ENCODE assay signal across 9 cellular contexts in the genomic region with DNA sequence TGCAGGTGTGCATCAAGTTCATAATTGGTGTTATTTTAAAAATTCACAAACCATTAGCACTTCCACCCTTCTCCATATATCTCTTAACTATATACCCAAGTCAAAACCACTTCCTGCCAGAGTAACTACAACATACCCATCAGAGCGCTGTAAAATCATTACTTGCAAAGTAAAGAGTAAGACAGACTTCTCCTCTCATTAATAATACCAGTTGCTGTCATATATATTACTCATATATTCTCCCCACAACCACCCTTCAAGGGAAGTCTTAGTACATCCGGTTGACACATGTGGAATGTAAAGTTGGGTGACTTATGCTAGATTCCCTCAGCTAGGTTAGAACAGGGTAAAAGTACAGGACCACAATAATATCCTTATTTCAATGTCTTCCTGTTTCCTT. TPM values are rescaled to one million over a fixed set of nuclear protein-coding genes. Genes with fewer than 3 reads are reported as not detected.
A peak's percentile ranks its signal among the peaks of the same experiment; 100 is the strongest.
DNase-seq lines count a peak whose midpoint lies in the region; ATAC-seq and TF ChIP-seq lines count a peak whose summit lies in the region.
"Had no signal": no experiment of that assay in that cellular context is flagged by ENCODE, and none has a peak within 500 bp of the region (broad histone marks: within the 10 kb centered on the region; RNA-seq: fewer than 3 reads in every experiment).

No MANE protein-coding gene starts in this region.

- intact Hi-C loops in MCF 10A (cut with micrococcal nuclease) (no loop called here), breast epithelium (cut with DNase I; ENCODE audit: low total_unique reads) (no loop called here)
- intact Hi-C loops in activated CD8-positive, alpha-beta T cell treated with anti-CD3 and anti-CD28 coated beads for 36 hours (cut with micrococcal nuclease) = no loop called here

- CTCF ChIA-PET in MCF 10A (lab: Yijun Ruan, JAX) = interaction anchor here (0.6 to 1.5 kb wide), 3 partner anchors 15 to 1658 kb away, joined by 3 to 4 read pairs (median 3); no protein-coding TSS in a partner anchor
- CTCF ChIA-PET in activated CD8-positive, alpha-beta T cell treated with anti-CD3 and anti-CD28 coated beads for 36 hours (lab: Charles Lee) = interaction anchor here (2.1 kb wide), 1 partner anchor 14 kb away, joined by 4 read pairs; no protein-coding TSS in a partner anchor

- no peaks in the 10 kb centered on the region for H3K4me1 ChIP-seq in breast epithelium
- H3K4me1 ChIP-seq in suprapubic skin = peaks cover 8% of the 10 kb centered on the region

- H3K36me3 Mint-ChIP-seq in MCF 10A (ENCODE audit: insufficient read depth, unreplicated experiment) = no peaks in the 10 kb centered on the region
- peaks cover 5% of the 10 kb centered on the region for H3K36me3 Mint-ChIP-seq in activated CD8-positive, alpha-beta T cell treated with anti-CD3 and anti-CD28 coated beads for 36 hours (ENCODE audit: low read depth)

- WGBS in suprapubic skin = 69% methylated on average over 2 of the region's 2 CpGs

- H3K4me1 Mint-ChIP-seq in MCF 10A (ENCODE audit: insufficient read depth, unreplicated experiment) = peaks cover 27% of the 10 kb centered on the region
- H3K4me1 Mint-ChIP-seq in activated CD8-positive, alpha-beta T cell treated with anti-CD3 and anti-CD28 coated beads for 36 hours (ENCODE audit: low read depth) = peaks cover 36% of the 10 kb centered on the region
- peaks cover 29% of the 10 kb centered on the region for H3K4me1 Mint-ChIP-seq in stimulated activated naive CD8-positive, alpha-beta T cell treated with anti-CD3 and anti-CD28 coated beads, Interleukin-15, amount 100 ng/mL, for 72 hours

- H3K4me3 ChIP-seq in breast epithelium (no peak overlapping the region), suprapubic skin (no peak overlapping the region)

- H3K9me3 ChIP-seq in breast epithelium = no peaks in the 10 kb centered on the region
- H3K9me3 ChIP-seq in suprapubic skin = no peaks in the 10 kb centered on the region

- H3K27me3 Mint-ChIP-seq in MCF 10A (ENCODE audit: insufficient read depth, unreplicated experiment) = no peaks in the 10 kb centered on the region
- no peaks in the 10 kb centered on the region for H3K27me3 Mint-ChIP-seq in activated CD8-positive, alpha-beta T cell treated with anti-CD3 and anti-CD28 coated beads for 36 hours
- no peaks in the 10 kb centered on the region for H3K27me3 Mint-ChIP-seq in stimulated activated naive CD8-positive, alpha-beta T cell treated with anti-CD3 and anti-CD28 coated beads, Interleukin-15, amount 100 ng/mL, for 72 hours

- DNase-seq in MCF 10A (ENCODE audit: unreplicated experiment) (peak; percentile 43), breast epithelium (ENCODE audit: low spot score in 2 of 2) (no peak), activated gamma-delta T cell (lab: John Stamatoyannopoulos, UW) (no peak), HuH-7.5 (ENCODE audit: low spot score) (no peak), suprapubic skin (ENCODE audit: low spot score in 2 of 2) (no peak)
- DNase-seq in activated CD8-positive, alpha-beta T cell treated with anti-CD3 and anti-CD28 coated beads for 36 hours = peak; percentile 16
- peak in 1 of 2 donors; percentile 20 for DNase-seq in stimulated activated naive CD8-positive, alpha-beta T cell treated with anti-CD3 and anti-CD28 coated beads, Interleukin-15, amount 100 ng/mL, for 72 hours
- DNase-seq: C1 segment of cervical spinal cord had no signal

- TF ChIP-seq POLR2A in breast epithelium (IDR thresholded peaks at IDR 0.05) = no peak
- TF ChIP-seq POLR2A in suprapubic skin (IDR thresholded peaks at IDR 0.05) = no peak

- POLR2A ChIA-PET in MCF 10A (lab: Yijun Ruan, JAX) = interaction anchor here (0.6 to 6.1 kb wide), 3 partner anchors 9 to 14 kb away, joined by 5 to 50 read pairs (median 6); a partner anchor contains a TSS
- POLR2A ChIA-PET in activated CD8-positive, alpha-beta T cell treated with anti-CD3 and anti-CD28 coated beads for 36 hours (lab: Charles Lee) = interaction anchor here (3.5 kb wide), 1 partner anchor 13 kb away, joined by 16 read pairs; no protein-coding TSS in a partner anchor

- no peaks in the 10 kb centered on the region for H3K27me3 ChIP-seq in breast epithelium
- H3K27me3 ChIP-seq in suprapubic skin = peaks cover 5% of the 10 kb centered on the region

- H3K27ac ChIP-seq in breast epithelium (no peak overlapping the region), suprapubic skin (no peak overlapping the region)

- no TSS peak for BruUV-seq in MCF 10A (replicated peaks; lab: Mats Ljungman, UMichigan)

- no peak for TF ChIP-seq CTCF in MCF 10A (IDR thresholded peaks at IDR 0.05; ENCODE audit: unreplicated experiment)
- no peak for TF ChIP-seq CTCF in breast epithelium (IDR thresholded peaks at IDR 0.05)
- TF ChIP-seq CTCF in activated CD8-positive, alpha-beta T cell treated with anti-CD3 and anti-CD28 coated beads for 36 hours (IDR thresholded peaks at IDR 0.05) = no peak
- no peak for TF ChIP-seq CTCF in suprapubic skin (IDR thresholded peaks at IDR 0.05)

- H3K27ac Mint-ChIP-seq in MCF 10A (ENCODE audit: low read depth, unreplicated experiment) = peak overlapping the region; percentile 67
- peak overlapping the region; percentile 90 for H3K27ac Mint-ChIP-seq in activated CD8-positive, alpha-beta T cell treated with anti-CD3 and anti-CD28 coated beads for 36 hours
- peak overlapping the region in 1 of 2 donors; percentile 88 for H3K27ac Mint-ChIP-seq in stimulated activated naive CD8-positive, alpha-beta T cell treated with anti-CD3 and anti-CD28 coated beads, Interleukin-15, amount 100 ng/mL, for 72 hours

- TF ChIP-seq EP300 in suprapubic skin (IDR thresholded peaks at IDR 0.05) = no peak

- H3K36me3 ChIP-seq in breast epithelium (no peaks in the 10 kb centered on the region), suprapubic skin (no peaks in the 10 kb centered on the region)

- ATAC-seq in HG03378 (IDR thresholded peaks at IDR 0.05; ENCODE audit: unreplicated experiment) = peak; percentile 79
- peak; percentile 85 for ATAC-seq in activated CD8-positive, alpha-beta T cell treated with anti-CD3 and anti-CD28 coated beads for 36 hours
- ATAC-seq in stimulated activated naive CD8-positive, alpha-beta T cell treated with anti-CD3 and anti-CD28 coated beads, Interleukin-15, amount 100 ng/mL, for 72 hours = peak; percentile 96

- no peak overlapping the region for H3K4me3 Mint-ChIP-seq in MCF 10A (ENCODE audit: unreplicated experiment)
- H3K4me3 Mint-ChIP-seq in activated CD8-positive, alpha-beta T cell treated with anti-CD3 and anti-CD28 coated beads for 36 hours = peak overlapping the region; percentile 22
- H3K4me3 Mint-ChIP-seq in stimulated activated naive CD8-positive, alpha-beta T cell treated with anti-CD3 and anti-CD28 coated beads, Interleukin-15, amount 100 ng/mL, for 72 hours = peak overlapping the region in 1 of 2 donors; percentile 9

- H3K9me3 Mint-ChIP-seq in MCF 10A (ENCODE audit: unreplicated experiment) = peaks cover 9% of the 10 kb centered on the region
- peaks cover 3% of the 10 kb centered on the region for H3K9me3 Mint-ChIP-seq in activated CD8-positive, alpha-beta T cell treated with anti-CD3 and anti-CD28 coated beads for 36 hours
- peaks cover 6 to 9% of the 10 kb centered on the region in 2 donors for H3K9me3 Mint-ChIP-seq in stimulated activated naive CD8-positive, alpha-beta T cell treated with anti-CD3 and anti-CD28 coated beads, Interleukin-15, amount 100 ng/mL, for 72 hours

RNA-seq across cellular contexts. Expression of a gene that starts 5.6 kb away (rescaled TPM):
- 2.9 and 7.9 TPM in 2 replicates for total RNA-seq in MCF 10A (2022)
- 100 to 1,000 TPM; 125 to 194 (median 179) TPM for total RNA-seq in breast epithelium
- 10 to 100 TPM; 21.7 to 29.0 TPM for total RNA-seq in activated CD8-positive, alpha-beta T cell treated with anti-CD3 and anti-CD28 coated beads for 36 hours
- total RNA-seq in suprapubic skin = 10 to 100 TPM; 33.2 to 61.7 (median 49.7) TPM

RNA-seq across cellular contexts. Expression of a gene that starts 10.1 kb away (rescaled TPM):
- total RNA-seq in MCF 10A (2022) (0.93 and 1.0 TPM in 2 replicates), breast epithelium (1 to 10 TPM; 1.5 to 4.6 (median 3.3) TPM), suprapubic skin (under 1 TPM in 3 of 4 donors, not detected in 1; 0.39 to 0.68 (median 0.60) TPM)
- total RNA-seq in activated CD8-positive, alpha-beta T cell treated with anti-CD3 and anti-CD28 coated beads for 36 hours = under 1 TPM; 0.14 to 0.54 TPM

RNA-seq across cellular contexts. Expression of a gene that starts 13.9 kb away (rescaled TPM):
- total RNA-seq in MCF 10A (2022) (18.0 and 20.4 TPM in 2 replicates), breast epithelium (10 to 100 TPM; 16.0 to 29.0 (median 18.7) TPM), suprapubic skin (10 to 100 TPM; 13.6 to 19.2 (median 18.0) TPM)
- 10 to 100 TPM; 13.8 to 14.1 TPM for total RNA-seq in activated CD8-positive, alpha-beta T cell treated with anti-CD3 and anti-CD28 coated beads for 36 hours

RNA-seq across cellular contexts. Expression of a gene that starts 53.4 kb away (rescaled TPM):
- total RNA-seq in MCF 10A (2022) = not detected in 2 replicates
- total RNA-seq in breast epithelium = under 1 TPM in 1 of 3 donors, not detected in 2; 0.15 TPM
- under 1 TPM in 1 of 2 experiments, not detected in 1; 0.18 TPM for total RNA-seq in activated CD8-positive, alpha-beta T cell treated with anti-CD3 and anti-CD28 coated beads for 36 hours
- total RNA-seq in suprapubic skin = not detected

RNA-seq across cellular contexts. Expression of a gene that starts 53.4 kb away (rescaled TPM):
- total RNA-seq in MCF 10A (2022) (not detected in 2 replicates), breast epithelium (1 to 10 TPM; 1.0 to 6.4 (median 4.9) TPM), suprapubic skin (under 1 TPM; 0.34 to 0.89 (median 0.71) TPM)
- total RNA-seq in activated CD8-positive, alpha-beta T cell treated with anti-CD3 and anti-CD28 coated beads for 36 hours = 1 to 10 TPM; 6.6 to 6.8 TPM

Comparison
In these comparisons a context has a peak if more than half of its experiments do, and no peak if none do; other contexts are left out.
1. DNase-seq: peak in MCF 10A (single experiment) and activated CD8-positive, alpha-beta T cell treated with anti-CD3 and anti-CD28 coated beads for 36 hours (single experiment); none in breast epithelium (0 of 2), activated gamma-delta T cell (single experiment), HuH-7.5 (single experiment) and suprapubic skin (0 of 2).
2. Peak in every context shown above with its lines, with median percentiles within 50 percentile points of each other: ATAC-seq.